ENCODE assay signal across 6 cellular contexts in the genomic region with DNA sequence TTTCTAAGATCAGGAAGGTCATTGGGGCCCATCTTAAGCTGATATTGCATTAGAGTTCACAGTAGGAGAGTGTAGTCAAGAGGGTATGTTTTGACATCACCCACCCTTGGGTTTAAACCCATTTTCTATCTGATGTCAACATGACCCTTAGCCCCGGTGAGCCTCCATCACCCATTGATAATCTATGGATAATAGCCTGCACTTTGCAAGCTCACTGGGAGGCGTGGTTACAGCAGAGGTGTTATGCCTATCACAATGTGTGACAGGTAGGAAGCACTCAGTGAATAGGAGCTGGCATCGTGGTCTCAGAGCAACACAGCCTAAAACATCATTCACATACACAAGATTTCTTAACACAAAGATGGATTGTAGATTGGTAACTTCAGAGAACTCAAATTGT. TPM values are rescaled to one million over a fixed set of nuclear protein-coding genes. Genes with fewer than 3 reads are reported as not detected.
"Had no signal": no experiment of that assay in that cellular context is flagged by ENCODE, and none has a peak within 500 bp of the region (broad histone marks: within the 10 kb centered on the region; RNA-seq: fewer than 3 reads in every experiment).

No MANE protein-coding gene starts in this region.

- H3K4me3 Mint-ChIP-seq: GM23338, H9 had no signal

- DNase-seq: H9, HCEC 1CT, IMR-90 had no signal

- H3K27ac Mint-ChIP-seq: GM23338, H9 had no signal

- H3K4me3 ChIP-seq: GM23338 had no signal

- H3K4me2 ChIP-seq: GM23338 had no signal

- H3K9me3 Mint-ChIP-seq: GM23338, H9 had no signal

- H2AFZ ChIP-seq: GM23338 had no signal

- H3K4me1 Mint-ChIP-seq: GM23338, H9 had no signal

RNA-seq across cellular contexts. Expression of a gene that starts 21.3 kb away (rescaled TPM):
- total RNA-seq: GM23338, H1, H9, HT-29, IMR-90 had no signal
- polyA plus RNA-seq: GM23338, H1, IMR-90 had no signal

RNA-seq across cellular contexts. Expression of a gene that starts 28.8 kb away (rescaled TPM):
- total RNA-seq: GM23338, H1, H9, HT-29, IMR-90 had no signal
- polyA plus RNA-seq: GM23338, H1, IMR-90 had no signal
